ENCODE assay signal across 8 cellular contexts in genomic region chr1:68819190-68819829, GRCh38.
DNase-seq lines count a peak whose midpoint lies in the region; ATAC-seq and TF ChIP-seq lines count a peak whose summit lies in the region.

No MANE protein-coding gene starts in this region.

- H2BK5ac ChIP-seq in mesenchymal stem cell (ENCODE audit: low read depth, low read length, poor library complexity, severe bottlenecking), result no peak overlapping the region

- H3K27me3 ChIP-seq in ascending aorta, result no peaks in the 10 kb centered on the region
- no peaks in the 10 kb centered on the region for H3K27me3 ChIP-seq in mesenchymal stem cell (ENCODE audit: control insufficient read depth in 1 of 2, insufficient read depth in 1 of 2, low read length in 2 of 2)

- no peak overlapping the region for H3K4me2 ChIP-seq in mesenchymal stem cell (ENCODE audit: low read length, poor library complexity, severe bottlenecking)

- H4K91ac ChIP-seq in mesenchymal stem cell (ENCODE audit: low read length), result no peak overlapping the region

- H3K23ac ChIP-seq in mesenchymal stem cell (ENCODE audit: low read length in 2 of 2), result no peak overlapping the region

- H2AK5ac ChIP-seq in mesenchymal stem cell (ENCODE audit: low read length, severe bottlenecking), result no peak overlapping the region

- H3K79me1 ChIP-seq in mesenchymal stem cell (replicated peaks; ENCODE audit: low read length, poor library complexity, severe bottlenecking), result no peaks in the 10 kb centered on the region

- H3K14ac ChIP-seq in mesenchymal stem cell (ENCODE audit: low read length in 2 of 2), result no peak overlapping the region

- no peak overlapping the region for H2AFZ ChIP-seq in mesenchymal stem cell (ENCODE audit: low read depth, low read length)

- no peak overlapping the region for H3K9ac ChIP-seq in mesenchymal stem cell (ENCODE audit: low read length)

- no peak overlapping the region for H2BK15ac ChIP-seq in mesenchymal stem cell (ENCODE audit: low read depth, poor library complexity, severe bottlenecking)

- no peak overlapping the region for H2BK120ac ChIP-seq in mesenchymal stem cell (ENCODE audit: low read depth, low read length)

- intact Hi-C loops in ascending aorta (cut with DNase I), result no loop called here

- H3K36me3 ChIP-seq in ascending aorta (no peaks in the 10 kb centered on the region), mesenchymal stem cell (ENCODE audit: control insufficient read depth in 1 of 2, insufficient read depth in 2 of 2, low read depth in 1 of 2, low read length in 2 of 2) (no peaks in the 10 kb centered on the region)

- H3K18ac ChIP-seq in mesenchymal stem cell (ENCODE audit: low read depth in 1 of 2, low read length in 2 of 2), result no peak overlapping the region

- 85% methylated on average over 4 of the region's 4 CpGs for WGBS in mesenchymal stem cell

- H3K4me3 ChIP-seq in ascending aorta, result no peak overlapping the region
- no peak overlapping the region for H3K4me3 ChIP-seq in mesenchymal stem cell (ENCODE audit: insufficient read depth in 1 of 2, low read depth in 1 of 2, low read length in 2 of 2)

- H2BK12ac ChIP-seq in mesenchymal stem cell (ENCODE audit: low read length in 2 of 2), result peak overlapping the region in 1 of 2 experiments; percentile 11

- no peak overlapping the region for H3K4ac ChIP-seq in mesenchymal stem cell (ENCODE audit: low read depth in 1 of 2, low read length in 2 of 2)

- peak in 2 of 3 experiments; percentile 11 to 41 for TF ChIP-seq CTCF in ascending aorta (IDR thresholded peaks at IDR 0.05)

- H3K27ac ChIP-seq in ascending aorta, result no peak overlapping the region
- H3K27ac ChIP-seq in mesenchymal stem cell (ENCODE audit: low read length, poor library complexity, severe bottlenecking), result no peak overlapping the region

- DNase-seq in ELR (ENCODE audit: low read depth) (peak; percentile 2), Kasumi-1 (lab: John Stamatoyannopoulos, UW) (peak; percentile 53 to 70), ascending aorta (ENCODE audit: low spot score in 2 of 2) (no peak), mesenchymal stem cell (peak; percentile 25), DMS79 treated with DMSO at 0.1 percent for 48 hours (lab: John Stamatoyannopoulos, UW) (no peak), EL (no peak)

- H3K9me3 ChIP-seq in ascending aorta (no peaks in the 10 kb centered on the region), mesenchymal stem cell (ENCODE audit: control insufficient read depth, low read length) (no peaks in the 10 kb centered on the region)

- ATAC-seq in GM18519 (IDR thresholded peaks at IDR 0.05; ENCODE audit: low FRiP score, unreplicated experiment), result no peak
- no peak for ATAC-seq in HG03439 (IDR thresholded peaks at IDR 0.05; ENCODE audit: unreplicated experiment)

- H3K4me1 ChIP-seq in ascending aorta (no peaks in the 10 kb centered on the region), mesenchymal stem cell (ENCODE audit: control insufficient read depth, insufficient read depth, low read depth, low read length) (no peaks in the 10 kb centered on the region)

- no peak overlapping the region for H4K8ac ChIP-seq in mesenchymal stem cell (ENCODE audit: low read length)

Comparison
In these comparisons a context has a peak if more than half of its experiments do, and no peak if none do; other contexts are left out.
1. DNase-seq: peak in ELR (single experiment), Kasumi-1 (2 of 2) and mesenchymal stem cell (single experiment); none in ascending aorta (0 of 2), DMS79 treated with DMSO at 0.1 percent for 48 hours (single experiment) and EL (single experiment).